1 cellular context compared by ENCODE assay signal in the genomic region with DNA sequence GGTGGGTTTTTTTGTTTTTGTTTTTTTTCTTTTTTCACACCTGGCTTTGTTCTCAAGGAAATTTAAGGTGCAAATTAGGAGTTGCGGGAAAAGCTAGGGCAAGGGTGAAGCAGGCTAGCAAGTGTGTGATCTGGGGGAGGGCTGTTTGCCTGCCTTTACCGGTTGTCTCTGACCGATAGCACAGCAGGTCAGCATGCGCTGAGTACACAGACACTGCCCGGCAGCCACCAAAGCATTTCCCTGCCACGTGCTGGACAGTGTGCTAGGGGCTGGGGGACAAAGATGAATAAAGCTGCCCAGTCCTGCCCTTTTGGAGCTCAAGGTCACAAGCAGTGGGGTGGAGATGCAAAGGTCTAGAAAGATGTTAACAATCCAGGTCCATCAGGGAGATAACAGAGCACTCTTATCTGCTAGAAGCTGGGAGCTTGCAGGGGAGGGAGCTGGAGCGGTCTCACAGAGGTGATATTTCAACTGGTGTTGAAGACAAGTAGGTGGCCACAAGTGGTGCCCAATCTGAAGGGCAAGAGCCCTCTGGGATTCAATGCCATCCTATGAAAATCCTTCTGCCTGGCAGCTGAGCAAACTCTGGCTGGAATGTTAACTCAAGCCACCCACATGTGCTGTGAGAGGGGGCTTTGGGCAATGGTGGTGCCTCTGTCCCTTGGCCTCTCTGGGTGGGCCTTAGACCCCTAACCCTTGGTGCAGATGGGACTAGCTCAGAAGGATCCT.
TF ChIP-seq lines count a peak whose summit lies in the region.

No MANE protein-coding gene starts in this region.

TF ChIP-seq in K562, 482 proteins besides CTCF, POLR2A, EP300 and RAD21 (continued from another document and continues in another):
- TF ChIP-seq, protein P1, sequence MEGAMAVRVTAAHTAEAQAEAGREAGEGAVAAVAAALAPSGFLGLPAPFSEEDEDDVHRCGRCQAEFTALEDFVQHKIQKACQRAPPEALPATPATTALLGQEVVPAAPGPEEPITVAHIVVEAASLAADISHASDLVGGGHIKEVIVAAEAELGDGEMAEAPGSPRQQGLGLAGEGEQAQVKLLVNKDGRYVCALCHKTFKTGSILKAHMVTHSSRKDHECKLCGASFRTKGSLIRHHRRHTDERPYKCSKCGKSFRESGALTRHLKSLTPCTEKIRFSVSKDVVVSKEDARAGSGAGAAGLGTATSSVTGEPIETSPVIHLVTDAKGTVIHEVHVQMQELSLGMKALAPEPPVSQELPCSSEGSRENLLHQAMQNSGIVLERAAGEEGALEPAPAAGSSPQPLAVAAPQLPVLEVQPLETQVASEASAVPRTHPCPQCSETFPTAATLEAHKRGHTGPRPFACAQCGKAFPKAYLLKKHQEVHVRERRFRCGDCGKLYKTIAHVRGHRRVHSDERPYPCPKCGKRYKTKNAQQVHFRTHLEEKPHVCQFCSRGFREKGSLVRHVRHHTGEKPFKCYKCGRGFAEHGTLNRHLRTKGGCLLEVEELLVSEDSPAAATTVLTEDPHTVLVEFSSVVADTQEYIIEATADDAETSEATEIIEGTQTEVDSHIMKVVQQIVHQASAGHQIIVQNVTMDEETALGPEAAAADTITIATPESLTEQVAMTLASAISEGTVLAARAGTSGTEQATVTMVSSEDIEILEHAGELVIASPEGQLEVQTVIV (CRISPR knock-in tag; IDR thresholded peaks at IDR 0.05; ENCODE audit: borderline replicate concordance): no peak
- TF ChIP-seq CREM (IDR thresholded peaks at IDR 0.05; ENCODE audit: low read depth): peak; percentile 46; the same call in 1 of the 2 replicates
- TF ChIP-seq TCF7L2 (IDR thresholded peaks at IDR 0.05; ENCODE audit: low read depth, low read length): no peak
- TF ChIP-seq ZNF644 (tag; IDR thresholded peaks at IDR 0.05; ENCODE audit: low read depth): no peak
- no peak for TF ChIP-seq MYBL2 (IDR thresholded peaks at IDR 0.05; ENCODE audit: low read depth)
- no peak for TF ChIP-seq MYBL2 (CRISPR knock-in tag; IDR thresholded peaks at IDR 0.05; ENCODE audit: borderline replicate concordance)
- no peak for TF ChIP-seq RBFOX2 (IDR thresholded peaks at IDR 0.05; ENCODE audit: low read depth, low read length)
- no peak for TF ChIP-seq CEBPG (CRISPR knock-in tag; IDR thresholded peaks at IDR 0.05)
- no peak for TF ChIP-seq CEBPG (tag; conservative IDR thresholded peaks at IDR 0.05 in 1 of 2, IDR thresholded peaks at IDR 0.05 in 1 of 2)
- TF ChIP-seq, protein P2, sequence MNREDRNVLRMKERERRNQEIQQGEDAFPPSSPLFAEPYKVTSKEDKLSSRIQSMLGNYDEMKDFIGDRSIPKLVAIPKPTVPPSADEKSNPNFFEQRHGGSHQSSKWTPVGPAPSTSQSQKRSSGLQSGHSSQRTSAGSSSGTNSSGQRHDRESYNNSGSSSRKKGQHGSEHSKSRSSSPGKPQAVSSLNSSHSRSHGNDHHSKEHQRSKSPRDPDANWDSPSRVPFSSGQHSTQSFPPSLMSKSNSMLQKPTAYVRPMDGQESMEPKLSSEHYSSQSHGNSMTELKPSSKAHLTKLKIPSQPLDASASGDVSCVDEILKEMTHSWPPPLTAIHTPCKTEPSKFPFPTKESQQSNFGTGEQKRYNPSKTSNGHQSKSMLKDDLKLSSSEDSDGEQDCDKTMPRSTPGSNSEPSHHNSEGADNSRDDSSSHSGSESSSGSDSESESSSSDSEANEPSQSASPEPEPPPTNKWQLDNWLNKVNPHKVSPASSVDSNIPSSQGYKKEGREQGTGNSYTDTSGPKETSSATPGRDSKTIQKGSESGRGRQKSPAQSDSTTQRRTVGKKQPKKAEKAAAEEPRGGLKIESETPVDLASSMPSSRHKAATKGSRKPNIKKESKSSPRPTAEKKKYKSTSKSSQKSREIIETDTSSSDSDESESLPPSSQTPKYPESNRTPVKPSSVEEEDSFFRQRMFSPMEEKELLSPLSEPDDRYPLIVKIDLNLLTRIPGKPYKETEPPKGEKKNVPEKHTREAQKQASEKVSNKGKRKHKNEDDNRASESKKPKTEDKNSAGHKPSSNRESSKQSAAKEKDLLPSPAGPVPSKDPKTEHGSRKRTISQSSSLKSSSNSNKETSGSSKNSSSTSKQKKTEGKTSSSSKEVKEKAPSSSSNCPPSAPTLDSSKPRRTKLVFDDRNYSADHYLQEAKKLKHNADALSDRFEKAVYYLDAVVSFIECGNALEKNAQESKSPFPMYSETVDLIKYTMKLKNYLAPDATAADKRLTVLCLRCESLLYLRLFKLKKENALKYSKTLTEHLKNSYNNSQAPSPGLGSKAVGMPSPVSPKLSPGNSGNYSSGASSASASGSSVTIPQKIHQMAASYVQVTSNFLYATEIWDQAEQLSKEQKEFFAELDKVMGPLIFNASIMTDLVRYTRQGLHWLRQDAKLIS (CRISPR knock-in tag; IDR thresholded peaks at IDR 0.05): no peak
- no peak for TF ChIP-seq ZNF780A (CRISPR knock-in tag; IDR thresholded peaks at IDR 0.05)
- TF ChIP-seq TCFL5 (CRISPR knock-in tag; conservative IDR thresholded peaks at IDR 0.05): no peak
- TF ChIP-seq ZNF347 (CRISPR knock-in tag; IDR thresholded peaks at IDR 0.05; ENCODE audit: low read depth): no peak
- TF ChIP-seq TFAM (CRISPR knock-in tag; conservative IDR thresholded peaks at IDR 0.05): no peak
- TF ChIP-seq, protein P3, sequence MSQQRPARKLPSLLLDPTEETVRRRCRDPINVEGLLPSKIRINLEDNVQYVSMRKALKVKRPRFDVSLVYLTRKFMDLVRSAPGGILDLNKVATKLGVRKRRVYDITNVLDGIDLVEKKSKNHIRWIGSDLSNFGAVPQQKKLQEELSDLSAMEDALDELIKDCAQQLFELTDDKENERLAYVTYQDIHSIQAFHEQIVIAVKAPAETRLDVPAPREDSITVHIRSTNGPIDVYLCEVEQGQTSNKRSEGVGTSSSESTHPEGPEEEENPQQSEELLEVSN (IDR thresholded peaks at IDR 0.05; ENCODE audit: borderline replicate concordance in 1 of 2, extremely low read depth in 1 of 2, insufficient read depth in 1 of 2, insufficient read length in 1 of 2, low read depth in 1 of 2, low read length in 1 of 2, poor library complexity in 1 of 2, severe bottlenecking in 1 of 2): peak; percentile 78 to 90
- TF ChIP-seq, protein P4, sequence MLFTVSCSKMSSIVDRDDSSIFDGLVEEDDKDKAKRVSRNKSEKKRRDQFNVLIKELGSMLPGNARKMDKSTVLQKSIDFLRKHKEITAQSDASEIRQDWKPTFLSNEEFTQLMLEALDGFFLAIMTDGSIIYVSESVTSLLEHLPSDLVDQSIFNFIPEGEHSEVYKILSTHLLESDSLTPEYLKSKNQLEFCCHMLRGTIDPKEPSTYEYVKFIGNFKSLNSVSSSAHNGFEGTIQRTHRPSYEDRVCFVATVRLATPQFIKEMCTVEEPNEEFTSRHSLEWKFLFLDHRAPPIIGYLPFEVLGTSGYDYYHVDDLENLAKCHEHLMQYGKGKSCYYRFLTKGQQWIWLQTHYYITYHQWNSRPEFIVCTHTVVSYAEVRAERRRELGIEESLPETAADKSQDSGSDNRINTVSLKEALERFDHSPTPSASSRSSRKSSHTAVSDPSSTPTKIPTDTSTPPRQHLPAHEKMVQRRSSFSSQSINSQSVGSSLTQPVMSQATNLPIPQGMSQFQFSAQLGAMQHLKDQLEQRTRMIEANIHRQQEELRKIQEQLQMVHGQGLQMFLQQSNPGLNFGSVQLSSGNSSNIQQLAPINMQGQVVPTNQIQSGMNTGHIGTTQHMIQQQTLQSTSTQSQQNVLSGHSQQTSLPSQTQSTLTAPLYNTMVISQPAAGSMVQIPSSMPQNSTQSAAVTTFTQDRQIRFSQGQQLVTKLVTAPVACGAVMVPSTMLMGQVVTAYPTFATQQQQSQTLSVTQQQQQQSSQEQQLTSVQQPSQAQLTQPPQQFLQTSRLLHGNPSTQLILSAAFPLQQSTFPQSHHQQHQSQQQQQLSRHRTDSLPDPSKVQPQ (CRISPR knock-in tag; IDR thresholded peaks at IDR 0.05; ENCODE audit: borderline replicate concordance): no peak
- no peak for TF ChIP-seq FOXJ2 (tag; IDR thresholded peaks at IDR 0.05)
- TF ChIP-seq ZNF174 (CRISPR knock-in tag; IDR thresholded peaks at IDR 0.05): no peak
- no peak for TF ChIP-seq RBM17 (IDR thresholded peaks at IDR 0.05; ENCODE audit: borderline replicate concordance, low read depth, low read length)
- TF ChIP-seq NELFE (IDR thresholded peaks at IDR 0.05; ENCODE audit: insufficient read depth, insufficient read length): no peak
- no peak for TF ChIP-seq RUNX1 (IDR thresholded peaks at IDR 0.05; ENCODE audit: low read depth)
- TF ChIP-seq ZNF263 (CRISPR knock-in tag; IDR thresholded peaks at IDR 0.05; ENCODE audit: borderline replicate concordance): no peak
- no peak for TF ChIP-seq THRAP3 (IDR thresholded peaks at IDR 0.05; ENCODE audit: borderline replicate concordance)
- no peak for TF ChIP-seq POU5F1 (IDR thresholded peaks at IDR 0.05; ENCODE audit: borderline replicate concordance, low read depth, low read length, partially characterized antibody)
- TF ChIP-seq MYC (IDR thresholded peaks at IDR 0.05; ENCODE audit: low read depth, low read length): peak; percentile 90
- no peak for TF ChIP-seq MYC (CRISPR knock-in tag; IDR thresholded peaks at IDR 0.05; ENCODE audit: borderline replicate concordance, low read depth)
- TF ChIP-seq JUNB (CRISPR knock-in tag; conservative IDR thresholded peaks at IDR 0.05): no peak
- no peak for TF ChIP-seq ZNF121 (CRISPR knock-in tag; conservative IDR thresholded peaks at IDR 0.05)
- TF ChIP-seq ARHGAP35 (IDR thresholded peaks at IDR 0.05; ENCODE audit: partially characterized antibody): no peak
- peak; percentile 96 for TF ChIP-seq L3MBTL2 (IDR thresholded peaks at IDR 0.05)
- TF ChIP-seq GABPA (tag; conservative IDR thresholded peaks at IDR 0.05; ENCODE audit: low read depth): no peak
- no peak for TF ChIP-seq EZH2 (IDR thresholded peaks at IDR 0.05; ENCODE audit: borderline replicate concordance, low read depth, low read length)
- peak; percentile 77 for TF ChIP-seq TCF3 (CRISPR knock-in tag; IDR thresholded peaks at IDR 0.05)
- no peak for TF ChIP-seq ZBTB8A (IDR thresholded peaks at IDR 0.05; ENCODE audit: partially characterized antibody)
- TF ChIP-seq ZNF212 (CRISPR knock-in tag; IDR thresholded peaks at IDR 0.05): no peak
- TF ChIP-seq CREBBP (IDR thresholded peaks at IDR 0.05; ENCODE audit: low read depth, low read length): no peak
- TF ChIP-seq, protein P5, sequence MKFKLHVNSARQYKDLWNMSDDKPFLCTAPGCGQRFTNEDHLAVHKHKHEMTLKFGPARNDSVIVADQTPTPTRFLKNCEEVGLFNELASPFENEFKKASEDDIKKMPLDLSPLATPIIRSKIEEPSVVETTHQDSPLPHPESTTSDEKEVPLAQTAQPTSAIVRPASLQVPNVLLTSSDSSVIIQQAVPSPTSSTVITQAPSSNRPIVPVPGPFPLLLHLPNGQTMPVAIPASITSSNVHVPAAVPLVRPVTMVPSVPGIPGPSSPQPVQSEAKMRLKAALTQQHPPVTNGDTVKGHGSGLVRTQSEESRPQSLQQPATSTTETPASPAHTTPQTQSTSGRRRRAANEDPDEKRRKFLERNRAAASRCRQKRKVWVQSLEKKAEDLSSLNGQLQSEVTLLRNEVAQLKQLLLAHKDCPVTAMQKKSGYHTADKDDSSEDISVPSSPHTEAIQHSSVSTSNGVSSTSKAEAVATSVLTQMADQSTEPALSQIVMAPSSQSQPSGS (CRISPR knock-in tag; IDR thresholded peaks at IDR 0.05): no peak
- TF ChIP-seq, protein P6, sequence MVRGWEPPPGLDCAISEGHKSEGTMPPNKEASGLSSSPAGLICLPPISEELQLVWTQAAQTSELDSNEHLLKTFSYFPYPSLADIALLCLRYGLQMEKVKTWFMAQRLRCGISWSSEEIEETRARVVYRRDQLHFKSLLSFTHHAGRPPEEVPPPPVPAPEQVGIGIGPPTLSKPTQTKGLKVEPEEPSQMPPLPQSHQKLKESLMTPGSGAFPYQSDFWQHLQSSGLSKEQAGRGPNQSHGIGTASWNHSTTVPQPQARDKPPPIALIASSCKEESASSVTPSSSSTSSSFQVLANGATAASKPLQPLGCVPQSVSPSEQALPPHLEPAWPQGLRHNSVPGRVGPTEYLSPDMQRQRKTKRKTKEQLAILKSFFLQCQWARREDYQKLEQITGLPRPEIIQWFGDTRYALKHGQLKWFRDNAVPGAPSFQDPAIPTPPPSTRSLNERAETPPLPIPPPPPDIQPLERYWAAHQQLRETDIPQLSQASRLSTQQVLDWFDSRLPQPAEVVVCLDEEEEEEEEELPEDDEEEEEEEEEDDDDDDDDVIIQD (CRISPR knock-in tag; IDR thresholded peaks at IDR 0.05): no peak
- TF ChIP-seq NFE2 (IDR thresholded peaks at IDR 0.05; ENCODE audit: low read depth): no peak
- TF ChIP-seq FUS (optimal IDR thresholded peaks at IDR 0.05; ENCODE audit: low read depth, low read length): no peak
- TF ChIP-seq, protein P7, sequence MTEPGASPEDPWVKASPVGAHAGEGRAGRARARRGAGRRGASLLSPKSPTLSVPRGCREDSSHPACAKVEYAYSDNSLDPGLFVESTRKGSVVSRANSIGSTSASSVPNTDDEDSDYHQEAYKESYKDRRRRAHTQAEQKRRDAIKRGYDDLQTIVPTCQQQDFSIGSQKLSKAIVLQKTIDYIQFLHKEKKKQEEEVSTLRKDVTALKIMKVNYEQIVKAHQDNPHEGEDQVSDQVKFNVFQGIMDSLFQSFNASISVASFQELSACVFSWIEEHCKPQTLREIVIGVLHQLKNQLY (CRISPR knock-in tag; conservative IDR thresholded peaks at IDR 0.05): no peak
- no peak for TF ChIP-seq ZNF584 (CRISPR knock-in tag; IDR thresholded peaks at IDR 0.05; ENCODE audit: low read depth)
- TF ChIP-seq ZNF696 (CRISPR knock-in tag; conservative IDR thresholded peaks at IDR 0.05): no peak
- TF ChIP-seq NONO (IDR thresholded peaks at IDR 0.05; ENCODE audit: low read depth in 2 of 2, low read length in 1 of 2): no peak
- TF ChIP-seq NR2C1 (IDR thresholded peaks at IDR 0.05): no peak
- TF ChIP-seq NR2C1 (tag; IDR thresholded peaks at IDR 0.05): no peak
- no peak for TF ChIP-seq XRCC3 (IDR thresholded peaks at IDR 0.05)
- TF ChIP-seq, protein P8, sequence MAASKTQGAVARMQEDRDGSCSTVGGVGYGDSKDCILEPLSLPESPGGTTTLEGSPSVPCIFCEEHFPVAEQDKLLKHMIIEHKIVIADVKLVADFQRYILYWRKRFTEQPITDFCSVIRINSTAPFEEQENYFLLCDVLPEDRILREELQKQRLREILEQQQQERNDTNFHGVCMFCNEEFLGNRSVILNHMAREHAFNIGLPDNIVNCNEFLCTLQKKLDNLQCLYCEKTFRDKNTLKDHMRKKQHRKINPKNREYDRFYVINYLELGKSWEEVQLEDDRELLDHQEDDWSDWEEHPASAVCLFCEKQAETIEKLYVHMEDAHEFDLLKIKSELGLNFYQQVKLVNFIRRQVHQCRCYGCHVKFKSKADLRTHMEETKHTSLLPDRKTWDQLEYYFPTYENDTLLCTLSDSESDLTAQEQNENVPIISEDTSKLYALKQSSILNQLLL (CRISPR knock-in tag; IDR thresholded peaks at IDR 0.05; ENCODE audit: borderline replicate concordance): no peak
- no peak for TF ChIP-seq BDP1 (IDR thresholded peaks at IDR 0.05; ENCODE audit: insufficient read depth, insufficient read length)
- TF ChIP-seq RBM34 (IDR thresholded peaks at IDR 0.05; ENCODE audit: borderline replicate concordance, insufficient read depth, low read length): no peak
- TF ChIP-seq ELF2 (CRISPR knock-in tag; IDR thresholded peaks at IDR 0.05): no peak
- no peak for TF ChIP-seq MCM7 (IDR thresholded peaks at IDR 0.05)
- TF ChIP-seq ZNF507 (tag; conservative IDR thresholded peaks at IDR 0.05): no peak
- no peak for TF ChIP-seq SREBF2 (CRISPR knock-in tag; IDR thresholded peaks at IDR 0.05)
- no peak for TF ChIP-seq C11orf30 (IDR thresholded peaks at IDR 0.05; ENCODE audit: low read depth)
- TF ChIP-seq GTF2F1 (IDR thresholded peaks at IDR 0.05; ENCODE audit: low read depth, low read length): no peak
- no peak; the same call in none of the 2 replicates for TF ChIP-seq EP400 (IDR thresholded peaks at IDR 0.05)
- no peak for TF ChIP-seq HCFC1 (IDR thresholded peaks at IDR 0.05; ENCODE audit: low read depth, low read length)
